1 cellular context compared by ENCODE assay signal in genomic region chr1:43404353-43404752, GRCh38.
TF ChIP-seq lines count a peak whose summit lies in the region.

No MANE protein-coding gene starts in this region.

TF ChIP-seq in HepG2, 621 proteins besides CTCF, POLR2A, EP300 and RAD21:
- TF ChIP-seq ATF7 (IDR thresholded peaks at IDR 0.05), result peak; percentile 67
- TF ChIP-seq ATF7 (CRISPR knock-in tag; IDR thresholded peaks at IDR 0.05), result no peak
- peak; percentile 65 for TF ChIP-seq CEBPB (IDR thresholded peaks at IDR 0.05; ENCODE audit: borderline replicate concordance, low read depth, low read length)
- TF ChIP-seq RARA (CRISPR knock-in tag; IDR thresholded peaks at IDR 0.05), result no peak
- no peak for TF ChIP-seq WIZ (CRISPR knock-in tag; IDR thresholded peaks at IDR 0.05)
TF ChIP-seq in HepG2: peak in this region for 2.
